18 cellular contexts compared by ENCODE assay signal in the genomic region with DNA sequence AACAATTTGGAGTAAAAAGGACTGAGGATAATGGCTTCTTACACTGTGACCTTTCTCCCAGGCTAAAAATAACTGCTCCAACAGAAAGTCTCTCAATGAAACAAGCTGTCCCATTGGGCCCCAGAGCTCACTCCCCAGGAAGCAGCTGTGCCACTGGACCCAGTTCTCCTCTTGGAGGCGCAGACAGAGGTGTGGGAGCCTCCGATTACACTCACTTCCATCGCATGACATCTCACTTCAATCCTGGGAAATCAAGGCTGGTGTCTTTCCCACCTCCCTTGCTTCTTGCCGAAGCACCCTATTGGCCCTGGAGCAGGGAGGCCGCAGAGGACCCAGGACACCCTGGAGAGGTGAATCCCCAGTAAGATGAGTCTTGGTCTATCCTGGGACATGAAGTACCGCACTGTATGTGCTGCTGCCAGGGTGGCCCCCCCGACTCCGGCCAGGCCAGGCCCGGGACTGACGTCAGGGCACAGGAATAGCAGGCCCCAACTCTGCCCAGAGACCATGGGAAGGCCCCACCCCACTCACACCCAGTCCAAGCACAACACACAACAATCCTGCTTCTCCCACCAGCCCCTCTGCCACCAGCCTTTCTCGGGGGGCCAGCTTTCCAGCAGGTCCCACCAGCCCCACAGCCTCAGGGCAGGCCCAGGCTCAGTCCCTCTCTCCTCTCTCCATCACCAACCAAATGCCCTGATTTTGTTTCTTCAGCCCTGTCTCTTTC. TPM values are rescaled to one million over a fixed set of nuclear protein-coding genes. Genes with fewer than 3 reads are reported as not detected.
DNase-seq lines count a peak whose midpoint lies in the region; ATAC-seq and TF ChIP-seq lines count a peak whose summit lies in the region.
"Had no signal": no experiment of that assay in that cellular context is flagged by ENCODE, and none has a peak within 500 bp of the region (broad histone marks: within the 10 kb centered on the region; RNA-seq: fewer than 3 reads in every experiment).

No MANE protein-coding gene starts in this region.

- peaks cover 27% of the 10 kb centered on the region for H3K4me1 ChIP-seq in GM23248 (ENCODE audit: insufficient read depth)
- H3K4me1 ChIP-seq in colonic mucosa, result no peaks in the 10 kb centered on the region
- peaks cover 3% of the 10 kb centered on the region for H3K4me1 ChIP-seq in right cardiac atrium (ENCODE audit: control insufficient read depth, insufficient read depth, low read length)
- peaks cover 0 to 35% (median 12%) of the 10 kb centered on the region in 4 donors for H3K4me1 ChIP-seq in stomach

- H3K4me1 Mint-ChIP-seq in activated CD4-positive, alpha-beta T cell treated with anti-CD3 and anti-CD28 coated beads, Interleukin-2, amount 10 ng/mL, durations not matched to agents 24 days and 14 days, result no peaks in the 10 kb centered on the region

- H3K4me2 ChIP-seq in GM23248 (ENCODE audit: unreplicated experiment), result peak overlapping the region; percentile 43
- H3K4me2 ChIP-seq: SK-N-SH had no signal

- H3K36me3 ChIP-seq in GM23248 (ENCODE audit: low read depth) (no peaks in the 10 kb centered on the region), colonic mucosa (no peaks in the 10 kb centered on the region), stomach (no peaks in the 10 kb centered on the region)

- no peak overlapping the region for H3K27ac Mint-ChIP-seq in activated CD4-positive, alpha-beta T cell treated with anti-CD3 and anti-CD28 coated beads, Interleukin-2, amount 10 ng/mL, durations not matched to agents 24 days and 14 days
- H3K27ac Mint-ChIP-seq: activated naive CD4-positive, alpha-beta T cell treated with anti-CD3 and anti-CD28 coated beads for 36 hours; endodermal cell; progenitor cell of endocrine pancreas had no signal

- H3K27ac ChIP-seq in GM23248 (peak overlapping the region; percentile 18; the same call in 1 of the 2 replicates), colonic mucosa (peak overlapping the region; percentile 69), right cardiac atrium (ENCODE audit: low read length) (peak overlapping the region; percentile 100), stomach (peak overlapping the region in 4 of 5 donors; percentile 44 to 78 (median 58))

- no peaks in the 10 kb centered on the region for H3K36me3 Mint-ChIP-seq in activated CD4-positive, alpha-beta T cell treated with anti-CD3 and anti-CD28 coated beads, Interleukin-2, amount 10 ng/mL, durations not matched to agents 24 days and 14 days (ENCODE audit: low read depth)

- H3K79me2 ChIP-seq in GM23248 (ENCODE audit: insufficient read depth), result no peaks in the 10 kb centered on the region

- H3K9me2 ChIP-seq in GM23248 (ENCODE audit: insufficient read depth), result no peaks in the 10 kb centered on the region
- H3K9me2 ChIP-seq: SK-N-SH had no signal

- peak; percentile 89 to 90 for ATAC-seq in right cardiac atrium

- H3K27me3 ChIP-seq in GM23248 (replicated peaks; ENCODE audit: insufficient read depth) (no peaks in the 10 kb centered on the region), colonic mucosa (no peaks in the 10 kb centered on the region), right cardiac atrium (ENCODE audit: control insufficient read depth, insufficient read depth) (no peaks in the 10 kb centered on the region), stomach (no peaks in the 10 kb centered on the region)

- in situ Hi-C loops in GM23248 (cut with MboI), result no loop called here

- H3K9me3 ChIP-seq in GM23248 (ENCODE audit: low read depth) (no peaks in the 10 kb centered on the region), colonic mucosa (no peaks in the 10 kb centered on the region), right cardiac atrium (ENCODE audit: control insufficient read depth, low read length) (no peaks in the 10 kb centered on the region), stomach (no peaks in the 10 kb centered on the region)
- H3K9me3 ChIP-seq: SK-N-SH had no signal

- no peak overlapping the region for H3K4me3 ChIP-seq in GM23248
- H3K4me3 ChIP-seq in colonic mucosa, result no peak overlapping the region
- H3K4me3 ChIP-seq in right cardiac atrium (ENCODE audit: low read length), result no peak overlapping the region
- no peak overlapping the region for H3K4me3 ChIP-seq in stomach

- TF ChIP-seq CTCF in colonic mucosa (IDR thresholded peaks at IDR 0.05) (no peak), stomach (IDR thresholded peaks at IDR 0.05) (no peak)

- intact Hi-C loops in colonic mucosa (cut with DNase I), result no loop called here
- intact Hi-C loops in right cardiac atrium (cut with DNase I), result no loop called here
- intact Hi-C loops in stomach (cut with DNase I; ENCODE audit: low total_unique reads), result no loop called here
- intact Hi-C loops in activated CD4-positive, alpha-beta T cell treated with anti-CD3 and anti-CD28 coated beads, Interleukin-2, amount 10 ng/mL, durations not matched to agents 24 days and 14 days (cut with micrococcal nuclease), result no loop called here

- peaks cover 4% of the 10 kb centered on the region for H3K27me3 Mint-ChIP-seq in activated CD4-positive, alpha-beta T cell treated with anti-CD3 and anti-CD28 coated beads, Interleukin-2, amount 10 ng/mL, durations not matched to agents 24 days and 14 days

- no peaks in the 10 kb centered on the region for H4K20me1 ChIP-seq in GM23248 (ENCODE audit: insufficient read depth)

- H3K9ac ChIP-seq in GM23248 (no peak overlapping the region), colonic mucosa (ENCODE audit: low read depth in 2 of 2, low read length in 2 of 2) (no peak overlapping the region)
- H3K9ac ChIP-seq: SK-N-SH had no signal

- peaks cover 12% of the 10 kb centered on the region; the same call in 1 of the 2 replicates for H3F3A ChIP-seq in GM23248 (ENCODE audit: insufficient read depth)

- H3K9me3 Mint-ChIP-seq in activated CD4-positive, alpha-beta T cell treated with anti-CD3 and anti-CD28 coated beads, Interleukin-2, amount 10 ng/mL, durations not matched to agents 24 days and 14 days, result no peaks in the 10 kb centered on the region
- H3K9me3 Mint-ChIP-seq: activated naive CD4-positive, alpha-beta T cell treated with anti-CD3 and anti-CD28 coated beads for 36 hours; endodermal cell had no signal

- no peak overlapping the region for H2AFZ ChIP-seq in GM23248

- DNase-seq in GM23248 (no peak), colonic mucosa (no peak), right cardiac atrium (peak; percentile 75 to 90 (median 88)), stomach (no peak), dermis blood vessel endothelial cell (no peak), SHP77 (lab: John Stamatoyannopoulos, UW) (no peak), NCI-H2196 treated with DMSO at 0.1 percent for 48 hours (lab: John Stamatoyannopoulos, UW; ENCODE audit: unreplicated experiment) (no peak)
- no peak for DNase-seq in activated CD4-positive, alpha-beta T cell treated with anti-CD3 and anti-CD28 coated beads, Interleukin-2, amount 10 ng/mL, durations not matched to agents 24 days and 14 days
- DNase-seq: activated naive CD4-positive, alpha-beta T cell treated with anti-CD3 and anti-CD28 coated beads for 36 hours; endodermal cell; GOT3; NCI-H1092; NCI-H2171 treated with DMSO at 0.1 percent for 48 hours; SK-N-SH; stimulated activated CD4-positive, alpha-beta T cell treated with anti-CD3 and anti-CD28 coated beads, Interleukin-1b, Interleukin-23, amount 100 ng/mL, for 48 hours had no signal

- 95 to 98% methylated on average over 11 of the region's 11 CpGs for WGBS in GM23248 (ENCODE audit: low coverage in 1 of 2, low lambda C conversion rate in 2 of 2, missing lambda C conversion rate in 2 of 2), 2 experiments
- 62% methylated on average over 11 of the region's 11 CpGs for WGBS in right cardiac atrium
- 88 to 96% (median 89%) methylated on average over 8 to 11 of the region's 11 CpGs for WGBS in stomach, 5 donors

- no peak for TF ChIP-seq POLR2A in stomach (IDR thresholded peaks at IDR 0.05)

- peak; percentile 36 for TF ChIP-seq EP300 in stomach (IDR thresholded peaks at IDR 0.05)

- no peak overlapping the region for H3K4me3 Mint-ChIP-seq in activated CD4-positive, alpha-beta T cell treated with anti-CD3 and anti-CD28 coated beads, Interleukin-2, amount 10 ng/mL, durations not matched to agents 24 days and 14 days
- H3K4me3 Mint-ChIP-seq: activated naive CD4-positive, alpha-beta T cell treated with anti-CD3 and anti-CD28 coated beads for 36 hours; endodermal cell had no signal

RNA-seq across cellular contexts. Expression of a gene that starts 29.5 kb away (rescaled TPM):
- total RNA-seq in GM23248 (2014; rRNA removed; shearing (Covaris generic)), result not detected in 2 replicates
- polyA plus RNA-seq in GM23248 (2016; fragmentation: Nextera tagmentation; extraction: Ambion mirVana), result not detected in 2 replicates
- under 1 TPM; 0.49 to 0.82 TPM for total RNA-seq in colonic mucosa
- total RNA-seq in right cardiac atrium, result 100 to 1,000 TPM; 338 to 395 (median 359) TPM
- 255 TPM for polyA plus RNA-seq in right cardiac atrium
- under 1 TPM in 1 of 5 donors, not detected in 4; 0.92 TPM for total RNA-seq in stomach
- polyA plus RNA-seq in stomach, result 1 to 10 TPM in 1 of 3 donors, under 1 TPM in 2; 0.31 to 1.5 (median 0.38) TPM
- total RNA-seq in activated CD4-positive, alpha-beta T cell treated with anti-CD3 and anti-CD28 coated beads, Interleukin-2, amount 10 ng/mL, durations not matched to agents 24 days and 14 days, result not detected in 2 replicates
- 0.37 and 0.51 TPM in 2 replicates for total RNA-seq in dermis blood vessel endothelial cell
- total RNA-seq: activated CD8-positive, alpha-beta memory T cell treated with anti-CD3 and anti-CD28 coated beads for 36 hours; activated naive CD4-positive, alpha-beta T cell treated with anti-CD3 and anti-CD28 coated beads for 36 hours; endodermal cell; progenitor cell of endocrine pancreas had no signal
- polyA plus RNA-seq: keratinocyte, SK-N-SH had no signal

Comparison
In these comparisons a context has a peak if more than half of its experiments do, and no peak if none do; other contexts are left out.
1. DNase-seq: peak in right cardiac atrium (3 of 3); none in GM23248 (single experiment), colonic mucosa (single experiment), stomach (single experiment), activated CD4-positive, alpha-beta T cell treated with anti-CD3 and anti-CD28 coated beads, Interleukin-2, amount 10 ng/mL, durations not matched to agents 24 days and 14 days (single experiment), dermis blood vessel endothelial cell (single experiment), SHP77 (0 of 2) and NCI-H2196 treated with DMSO at 0.1 percent for 48 hours (single experiment).
2. H3K27ac ChIP-seq: peak in every context shown above with its lines; median percentile 100 in right cardiac atrium; 69 in colonic mucosa; 58 in stomach; 18 in GM23248.
3. RNA of a gene that starts 29.5 kb away (total RNA-seq): 338 to 395 TPM in right cardiac atrium; 0.49 to 0.82 TPM in colonic mucosa, 0.37 to 0.51 TPM in dermis blood vessel endothelial cell, not detected in GM23248, 0.92 TPM in stomach and not detected in activated CD4-positive, alpha-beta T cell treated with anti-CD3 and anti-CD28 coated beads, Interleukin-2, amount 10 ng/mL, durations not matched to agents 24 days and 14 days; every median in the first group is over 100 times any median in the second.